ENCODE assay signal across 1 cellular context in genomic region chr19:46782355-46783019, GRCh38.
TF ChIP-seq lines count a peak whose summit lies in the region.

No MANE protein-coding gene starts in this region.

TF ChIP-seq in GM23338, 12 proteins besides CTCF, POLR2A, EP300 and RAD21:
- TF ChIP-seq ZNF462 (CRISPR knock-in tag; IDR thresholded peaks at IDR 0.05) (no peak), POLR2AphosphoS5 (IDR thresholded peaks at IDR 0.05; ENCODE audit: low read depth) (peak; percentile 43), EZH2phosphoT487 (IDR thresholded peaks at IDR 0.05; ENCODE audit: unreplicated experiment) (no peak), REST (IDR thresholded peaks at IDR 0.05; ENCODE audit: unreplicated experiment) (no peak), ZNF114 (CRISPR knock-in tag; IDR thresholded peaks at IDR 0.05) (no peak), EZH2 (IDR thresholded peaks at IDR 0.05; ENCODE audit: low read depth, unreplicated experiment) (no peak)
